ENCODE assay signal across 8 cellular contexts in the genomic region with DNA sequence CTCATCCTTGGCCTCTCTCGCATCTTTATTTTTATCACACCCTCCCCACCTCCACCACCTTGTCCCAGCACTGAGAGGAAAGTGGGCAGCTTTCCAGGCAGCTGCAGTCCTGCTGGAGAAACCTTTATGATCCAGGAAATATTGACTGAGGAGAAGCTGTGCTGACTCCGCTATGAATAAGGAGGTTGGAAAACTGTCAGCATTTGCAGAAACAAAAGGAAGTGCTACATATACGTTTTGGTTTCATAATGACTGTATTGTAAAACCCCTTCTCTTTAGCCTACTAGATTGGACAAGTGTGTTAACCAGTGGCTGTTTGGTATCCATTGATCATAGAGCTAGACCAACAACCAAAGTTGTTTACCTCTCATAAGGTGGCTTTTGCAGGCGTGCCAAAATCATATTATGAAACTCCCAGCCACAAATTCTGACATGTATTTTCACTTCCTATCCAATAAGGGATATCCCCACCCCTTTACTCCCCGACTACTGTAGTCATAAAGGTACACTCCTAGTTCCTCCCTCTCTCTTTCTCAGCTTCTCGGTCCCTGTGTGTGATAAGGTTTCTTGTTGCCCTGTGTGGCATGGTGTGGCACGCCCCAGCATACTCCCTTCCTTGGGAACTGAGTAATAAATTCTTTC.
DNase-seq lines count a peak whose midpoint lies in the region; ATAC-seq and TF ChIP-seq lines count a peak whose summit lies in the region.

No MANE protein-coding gene starts in this region.

- TF ChIP-seq CTCF in epithelial cell of esophagus (IDR thresholded peaks at IDR 0.05; ENCODE audit: insufficient read depth, low read depth, low read length, missing control alignments), result no peak
- no peak for TF ChIP-seq CTCF in stomach (IDR thresholded peaks at IDR 0.05)

- ATAC-seq in GM18870 (IDR thresholded peaks at IDR 0.05; ENCODE audit: unreplicated experiment) (peak; percentile 99), HG02610 (IDR thresholded peaks at IDR 0.05; ENCODE audit: unreplicated experiment) (peak; percentile 98)

- H3K27ac ChIP-seq in stomach, result peak overlapping the region in 2 of 5 donors; percentile 22 to 38

- peak; percentile 35 for DNase-seq in NCI-H2029 treated with DMSO at 0.1 percent for 48 hours (lab: John Stamatoyannopoulos, UW)
- peak; percentile 68 for DNase-seq in epithelial cell of esophagus (ENCODE audit: low read depth)
- DNase-seq in stomach, result peak; percentile 37
- no peak for DNase-seq in activated effector memory CD4-positive, alpha-beta T cell treated with Interleukin-2 at 50 U/mL for 16 hours
- no peak for DNase-seq in MG63
- DNase-seq in NCI-H748 (lab: John Stamatoyannopoulos, UW; ENCODE audit: unreplicated experiment), result no peak

- H3K27me3 ChIP-seq in stomach (no peaks in the 10 kb centered on the region), MG63 (no peaks in the 10 kb centered on the region)

- WGBS in stomach, 5 donors, result 36 to 50% (median 44%) methylated on average over 7 of the region's 7 CpGs

- intact Hi-C loops in stomach (cut with DNase I; ENCODE audit: low total_unique reads), result no loop called here

- TF ChIP-seq EP300 in stomach (IDR thresholded peaks at IDR 0.05), result no peak

- TF ChIP-seq POLR2A in stomach (IDR thresholded peaks at IDR 0.05), result no peak

- H3K4me3 ChIP-seq in epithelial cell of esophagus (ENCODE audit: low read length), result no peak overlapping the region
- H3K4me3 ChIP-seq in stomach, result no peak overlapping the region
- no peak overlapping the region for H3K4me3 ChIP-seq in MG63

- no peaks in the 10 kb centered on the region for H3K4me1 ChIP-seq in stomach

- H3K9me3 ChIP-seq in stomach (peaks cover 0 to 7% (median 0%) of the 10 kb centered on the region in 4 donors), MG63 (no peaks in the 10 kb centered on the region)

- no peaks in the 10 kb centered on the region for H3K36me3 ChIP-seq in stomach
- no peaks in the 10 kb centered on the region for H3K36me3 ChIP-seq in MG63

Comparison
In these comparisons a context has a peak if more than half of its experiments do, and no peak if none do; other contexts are left out.
1. DNase-seq: peak in NCI-H2029 treated with DMSO at 0.1 percent for 48 hours (single experiment), epithelial cell of esophagus (single experiment) and stomach (single experiment); none in activated effector memory CD4-positive, alpha-beta T cell treated with Interleukin-2 at 50 U/mL for 16 hours (single experiment), MG63 (single experiment) and NCI-H748 (single experiment).